20 cellular contexts compared by ENCODE assay signal in the genomic region with DNA sequence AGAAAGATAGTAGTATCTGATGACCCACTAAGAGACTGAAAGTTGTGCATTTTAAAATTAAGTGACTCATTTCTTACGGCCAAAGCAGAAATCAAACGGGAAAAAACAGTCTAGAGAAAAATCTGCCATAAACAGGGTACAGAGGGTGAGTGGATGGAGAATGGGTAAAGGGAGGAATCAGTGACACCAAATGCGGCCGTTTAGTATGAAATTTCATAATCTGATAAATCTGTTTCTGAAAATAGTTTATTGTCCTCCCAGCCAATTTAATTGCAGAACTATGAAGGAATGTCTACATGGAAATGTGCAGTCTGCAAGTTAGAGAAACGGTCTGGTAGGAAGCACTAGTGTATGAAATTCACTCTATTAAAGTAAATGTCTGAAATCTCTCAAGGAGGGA. TPM values are rescaled to one million over a fixed set of nuclear protein-coding genes. Genes with fewer than 3 reads are reported as not detected.
DNase-seq lines count a peak whose midpoint lies in the region; ATAC-seq and TF ChIP-seq lines count a peak whose summit lies in the region.
"Had no signal": no experiment of that assay in that cellular context is flagged by ENCODE, and none has a peak within 500 bp of the region (broad histone marks: within the 10 kb centered on the region; RNA-seq: fewer than 3 reads in every experiment).

No MANE protein-coding gene starts in this region.

- H3K27me3 ChIP-seq in tibial artery = no peaks in the 10 kb centered on the region
- H3K27me3 ChIP-seq: heart right ventricle, MG63, pancreas had no signal

- peak overlapping the region; percentile 92 for H3K27ac Mint-ChIP-seq in chondrocyte (ENCODE audit: unreplicated experiment)
- H3K27ac Mint-ChIP-seq: activated CD4-positive, alpha-beta memory T cell treated with anti-CD3 and anti-CD28 coated beads for 36 hours; CD4-positive, CD25-positive, alpha-beta regulatory T cell had no signal

- peaks cover 0 to 59% (median 32%) of the 10 kb centered on the region in 4 donors for H3K4me1 ChIP-seq in tibial artery
- H3K4me1 ChIP-seq: pancreas had no signal

- H3K36me3 ChIP-seq in tibial artery = no peaks in the 10 kb centered on the region
- H3K36me3 ChIP-seq: heart right ventricle, MG63, pancreas had no signal

- DNase-seq in left cardiac atrium (no peak), Right ventricle myocardium inferior (ENCODE audit: missing footprints) (no peak), chondrocyte (ENCODE audit: low spot score) (no peak), kidney glomerular epithelial cell (lab: John Stamatoyannopoulos, UW) (peak; percentile 14), tibial artery (no peak), NK-92 (lab: John Stamatoyannopoulos, UW; ENCODE audit: unreplicated experiment) (no peak), NCI-H345 treated with DMSO at 0.1 percent for 48 hours (lab: John Stamatoyannopoulos, UW; ENCODE audit: unreplicated experiment) (no peak)
- DNase-seq in effector CD4-positive, alpha-beta T cell = no peak
- DNase-seq: 8988T; activated CD4-positive, alpha-beta memory T cell treated with anti-CD3 and anti-CD28 coated beads for 36 hours; activated T-cell treated with anti-CD3 and anti-CD28 coated beads, Interleukin-2, amount 50 U/mL, for 4 hours; CD4-positive, CD25-positive, alpha-beta regulatory T cell; heart right ventricle; MG63; NCI-H1694 treated with DMSO at 0.1 percent for 48 hours; NCI-H510A treated with DMSO at 0.1 percent for 48 hours; pancreas; stimulated activated naive CD4-positive, alpha-beta T cell had no signal

- H3K27ac ChIP-seq in tibial artery = peak overlapping the region; percentile 58 to 74
- H3K27ac ChIP-seq: epithelial cell of prostate, pancreas had no signal

- H3K36me3 Mint-ChIP-seq in chondrocyte (ENCODE audit: low read depth) = no peaks in the 10 kb centered on the region
- H3K36me3 Mint-ChIP-seq: activated CD4-positive, alpha-beta memory T cell treated with anti-CD3 and anti-CD28 coated beads for 36 hours; CD4-positive, CD25-positive, alpha-beta regulatory T cell had no signal

- H3K9me3 Mint-ChIP-seq in chondrocyte (ENCODE audit: low read depth) = no peaks in the 10 kb centered on the region
- H3K9me3 Mint-ChIP-seq: activated CD4-positive, alpha-beta memory T cell treated with anti-CD3 and anti-CD28 coated beads for 36 hours; activated T-cell treated with anti-CD3 and anti-CD28 coated beads, Interleukin-2, amount 50 U/mL, for 4 hours had no signal

- intact Hi-C loops in left cardiac atrium (cut with DNase I) (no loop called here), Right ventricle myocardium inferior (cut with DNase I) (no loop called here), tibial artery (cut with DNase I; ENCODE audit: low total_unique reads) (no loop called here)

- H3K9me3 ChIP-seq in tibial artery = no peaks in the 10 kb centered on the region
- H3K9me3 ChIP-seq: heart right ventricle, MG63, pancreas had no signal

- H3K27me3 Mint-ChIP-seq in chondrocyte (ENCODE audit: low read depth) = no peaks in the 10 kb centered on the region

- ATAC-seq in left cardiac atrium (peak; percentile 39 to 49), Right ventricle myocardium inferior (no peak)
- ATAC-seq: activated T-cell treated with anti-CD3 and anti-CD28 coated beads, Interleukin-2, amount 50 U/mL, for 4 hours had no signal

- H3K4me3 Mint-ChIP-seq in chondrocyte (ENCODE audit: unreplicated experiment) = peak overlapping the region; percentile 53
- H3K4me3 Mint-ChIP-seq: activated CD4-positive, alpha-beta memory T cell treated with anti-CD3 and anti-CD28 coated beads for 36 hours; activated T-cell treated with anti-CD3 and anti-CD28 coated beads, Interleukin-2, amount 50 U/mL, for 4 hours; CD4-positive, CD25-positive, alpha-beta regulatory T cell had no signal

- peaks cover 71% of the 10 kb centered on the region for H3K4me1 Mint-ChIP-seq in chondrocyte (ENCODE audit: low read depth)

- H3K4me3 ChIP-seq in tibial artery = peak overlapping the region; percentile 6 to 25
- H3K4me3 ChIP-seq: MG63, pancreas had no signal

- TF ChIP-seq CTCF in chondrocyte (IDR thresholded peaks at IDR 0.05) (no peak), tibial artery (IDR thresholded peaks at IDR 0.05) (no peak)

RNA-seq across cellular contexts. Expression of gene ADAMTS12, which starts 39.5 kb away (rescaled TPM):
- total RNA-seq in left cardiac atrium = 1 to 10 TPM; 3.4 to 3.8 TPM
- 2.1 TPM for total RNA-seq in Right ventricle myocardium inferior
- 13.1 to 32.9 TPM (median 32.9 TPM) in 3 replicates for total RNA-seq in chondrocyte
- total RNA-seq: activated CD4-positive, alpha-beta memory T cell treated with anti-CD3 and anti-CD28 coated beads for 36 hours; CD4-positive, CD25-positive, alpha-beta regulatory T cell; OCI-LY7 had no signal
